8 cellular contexts compared by ENCODE assay signal in genomic region chr19:4575978-4576933, GRCh38. TPM values are rescaled to one million over a fixed set of nuclear protein-coding genes. Genes with fewer than 3 reads are reported as not detected.
DNase-seq lines count a peak whose midpoint lies in the region; ATAC-seq, FAIRE-seq and TF ChIP-seq lines count a peak whose summit lies in the region.

No MANE protein-coding gene starts in this region.

- DNase-seq in NCI-H446 (lab: John Stamatoyannopoulos, UW) (peak; percentile 48 to 62), NCI-H446 treated with DMSO at 0.1 percent for 48 hours (lab: John Stamatoyannopoulos, UW) (no peak), RCC 7860 (ENCODE audit: low spot score) (peak; percentile 31), heart left ventricle (peak; percentile 59 to 86 (median 69)), gastrocnemius medialis (peak; percentile 33 to 36), cerebellar nuclear complex (lab: John Stamatoyannopoulos, UW) (no peak), NCI-H1694 treated with DMSO at 0.1 percent for 48 hours (lab: John Stamatoyannopoulos, UW) (no peak)
- peak; percentile 87 for DNase-seq in activated naive CD4-positive, alpha-beta T cell treated with anti-CD3 and anti-CD28 coated beads for 36 hours

- H3K27me3 ChIP-seq in heart left ventricle (peaks cover 6 to 54% (median 21%) of the 10 kb centered on the region in 9 donors), gastrocnemius medialis (peaks cover 5 to 20% (median 16%) of the 10 kb centered on the region in 3 donors)

- H3K4me1 Mint-ChIP-seq in activated naive CD4-positive, alpha-beta T cell treated with anti-CD3 and anti-CD28 coated beads for 36 hours (ENCODE audit: low read depth), result peaks cover 11% of the 10 kb centered on the region

- WGBS in heart left ventricle, 4 donors, result 63 to 71% (median 66%) methylated on average over 17 of the region's 17 CpGs

- TF ChIP-seq CTCF in heart left ventricle (IDR thresholded peaks at IDR 0.05) (peak; percentile 50 to 73 (median 66)), gastrocnemius medialis (IDR thresholded peaks at IDR 0.05 in 4 of 5, conservative IDR thresholded peaks at IDR 0.05 in 1 of 5) (peak; percentile 46 to 80 (median 75))

- ATAC-seq in heart left ventricle (peak; percentile 21 to 55 (median 46)), gastrocnemius medialis (peak; percentile 41 to 58)

- no peak overlapping the region for H3K4me3 ChIP-seq in heart left ventricle
- no peak overlapping the region for H3K4me3 ChIP-seq in gastrocnemius medialis

- peaks cover 40% of the 10 kb centered on the region for H3K27me3 Mint-ChIP-seq in activated naive CD4-positive, alpha-beta T cell treated with anti-CD3 and anti-CD28 coated beads for 36 hours (ENCODE audit: low read depth)

- H3K27ac Mint-ChIP-seq in activated naive CD4-positive, alpha-beta T cell treated with anti-CD3 and anti-CD28 coated beads for 36 hours, result no peak overlapping the region

- TF ChIP-seq POLR2A in heart left ventricle (IDR thresholded peaks at IDR 0.05), result no peak
- no peak for TF ChIP-seq POLR2A in gastrocnemius medialis (IDR thresholded peaks at IDR 0.05)

- no peaks in the 10 kb centered on the region for H3K36me3 ChIP-seq in heart left ventricle
- H3K36me3 ChIP-seq in gastrocnemius medialis, result no peaks in the 10 kb centered on the region

- H3K9me3 Mint-ChIP-seq in activated naive CD4-positive, alpha-beta T cell treated with anti-CD3 and anti-CD28 coated beads for 36 hours, result no peaks in the 10 kb centered on the region

- H3K4me3 Mint-ChIP-seq in activated naive CD4-positive, alpha-beta T cell treated with anti-CD3 and anti-CD28 coated beads for 36 hours, result no peak overlapping the region

- no peak for FAIRE-seq in RCC 7860 (lab: Jason Lieb, UNC)

- intact Hi-C loops in activated naive CD4-positive, alpha-beta T cell treated with anti-CD3 and anti-CD28 coated beads for 36 hours (cut with micrococcal nuclease), result loop anchor here (1.0 kb wide), 1 partner anchor 60 kb away; no protein-coding TSS in a partner anchor
- intact Hi-C loops in heart left ventricle (cut with DNase I) (loop anchor here in 9 of 10 donors (1.0 to 5.0 kb wide), 5 partner anchors 56 to 61 kb away; partner anchors contain the start of gene TNFAIP8L1 (in 4 of the 9)), gastrocnemius medialis (cut with DNase I; ENCODE audit: low total_unique reads) (loop anchor here (1.0 kb wide), 1 partner anchor 57 kb away; no protein-coding TSS in a partner anchor)

- in situ Hi-C loops in gastrocnemius medialis (cut with MboI; ENCODE audit: low sequenced_read_pairs in 4 of 4), result loop anchor here in 2 of 4 donors (5.0 to 10.0 kb wide), 2 partner anchors 56 to 59 kb away; partner anchors contain the start of gene TNFAIP8L1 (in 1 of the 2)

- no peaks in the 10 kb centered on the region for H3K36me3 Mint-ChIP-seq in activated naive CD4-positive, alpha-beta T cell treated with anti-CD3 and anti-CD28 coated beads for 36 hours (ENCODE audit: low read depth)

- CTCF ChIA-PET in activated naive CD4-positive, alpha-beta T cell treated with anti-CD3 and anti-CD28 coated beads for 36 hours (lab: Charles Lee), result interaction anchor here (0.7 to 5.6 kb wide), 8 partner anchors 9 to 854 kb away, joined by 3 to 57 read pairs (median 5); no protein-coding TSS in a partner anchor

- H3K9me3 ChIP-seq in heart left ventricle (no peaks in the 10 kb centered on the region), gastrocnemius medialis (no peaks in the 10 kb centered on the region)

- peaks cover 0 to 31% (median 12%) of the 10 kb centered on the region in 12 donors for H3K4me1 ChIP-seq in heart left ventricle
- H3K4me1 ChIP-seq in gastrocnemius medialis, result peaks cover 0 to 8% of the 10 kb centered on the region in 2 donors

- H3K27ac ChIP-seq in heart left ventricle (peak overlapping the region in 11 of 12 donors; percentile 60 to 90 (median 85)), gastrocnemius medialis (peak overlapping the region; percentile 49 to 78 (median 72))

RNA-seq across cellular contexts. Expression of gene SEMA6B, which starts 16.8 kb away (rescaled TPM):
- total RNA-seq in activated naive CD4-positive, alpha-beta T cell treated with anti-CD3 and anti-CD28 coated beads for 36 hours, result under 1 TPM in 1 of 2 experiments, not detected in 1; 0.17 TPM
- total RNA-seq in heart left ventricle, result 10 to 100 TPM in 5 of 9 donors, 1 to 10 TPM in 4; 6.4 to 29.7 (median 10.1) TPM
- polyA plus RNA-seq in heart left ventricle, result 10 to 100 TPM in 1 of 2 donors, 1 to 10 TPM in 1; 6.0 to 16.5 TPM
- 1 to 10 TPM; 1.4 to 3.3 (median 2.6) TPM for total RNA-seq in gastrocnemius medialis

RNA-seq across cellular contexts. Expression of gene LRG1, which starts 36.4 kb away (rescaled TPM):
- 1 to 10 TPM; 1.3 to 1.5 TPM for total RNA-seq in activated naive CD4-positive, alpha-beta T cell treated with anti-CD3 and anti-CD28 coated beads for 36 hours
- total RNA-seq in heart left ventricle (1 to 10 TPM in 2 of 9 donors, under 1 TPM in 7; 0.15 to 1.7 (median 0.36) TPM), gastrocnemius medialis (1 to 10 TPM in 1 of 4 donors, under 1 TPM in 2, not detected in 1; 0.15 to 2.7 (median 0.98) TPM)
- polyA plus RNA-seq in heart left ventricle, result under 1 TPM; 0.23 to 0.30 TPM

RNA-seq across cellular contexts. Expression of gene PLIN5, which starts 41.2 kb away (rescaled TPM):
- total RNA-seq in activated naive CD4-positive, alpha-beta T cell treated with anti-CD3 and anti-CD28 coated beads for 36 hours, result under 1 TPM; 0.07 to 0.25 TPM
- total RNA-seq in heart left ventricle (10 to 100 TPM; 26.0 to 88.6 (median 42.7) TPM), gastrocnemius medialis (100 to 1,000 TPM in 1 of 4 donors, 10 to 100 TPM in 3; 23.5 to 127 (median 52.9) TPM)
- 10 to 100 TPM; 17.5 to 65.0 TPM for polyA plus RNA-seq in heart left ventricle

RNA-seq across cellular contexts. Expression of gene PLIN4, which starts 58.0 kb away (rescaled TPM):
- not detected for total RNA-seq in activated naive CD4-positive, alpha-beta T cell treated with anti-CD3 and anti-CD28 coated beads for 36 hours
- 100 to 1,000 TPM; 110 to 292 (median 174) TPM for total RNA-seq in heart left ventricle
- 100 to 1,000 TPM in 1 of 2 donors, 10 to 100 TPM in 1; 55.5 to 241 TPM for polyA plus RNA-seq in heart left ventricle
- total RNA-seq in gastrocnemius medialis, result 100 to 1,000 TPM in 3 of 4 donors, 10 to 100 TPM in 1; 79.6 to 282 (median 152) TPM

Comparison
In these comparisons a context has a peak if more than half of its experiments do, and no peak if none do; other contexts are left out.
1. DNase-seq: peak in NCI-H446 (2 of 2), RCC 7860 (single experiment), activated naive CD4-positive, alpha-beta T cell treated with anti-CD3 and anti-CD28 coated beads for 36 hours (single experiment), heart left ventricle (5 of 5) and gastrocnemius medialis (2 of 2); none in NCI-H446 treated with DMSO at 0.1 percent for 48 hours (single experiment), cerebellar nuclear complex (0 of 2) and NCI-H1694 treated with DMSO at 0.1 percent for 48 hours (single experiment).
2. RNA of gene PLIN5, which starts 41.2 kb away (total RNA-seq): 23.5 to 127 TPM in gastrocnemius medialis and 26.0 to 88.6 TPM in heart left ventricle; 0.07 to 0.25 TPM in activated naive CD4-positive, alpha-beta T cell treated with anti-CD3 and anti-CD28 coated beads for 36 hours; every median in the first group is over 10 times any median in the second.